ENCODE assay signal across 1 cellular context in genomic region chr17:1047886-1048470, GRCh38.
TF ChIP-seq lines count a peak whose summit lies in the region.

No MANE protein-coding gene starts in this region.

TF ChIP-seq in IMR-90, 13 proteins besides CTCF, POLR2A, EP300 and RAD21 (continued from another document):
- no peak for TF ChIP-seq CEBPB (IDR thresholded peaks at IDR 0.05; ENCODE audit: low read depth, low read length)
- no peak for TF ChIP-seq MAZ (IDR thresholded peaks at IDR 0.05; ENCODE audit: borderline replicate concordance, low read depth, low read length)
- no peak for TF ChIP-seq RFX5 (IDR thresholded peaks at IDR 0.05; ENCODE audit: low read depth, low read length)
- TF ChIP-seq MAFK (IDR thresholded peaks at IDR 0.05; ENCODE audit: low read depth, low read length) = no peak
- no peak for TF ChIP-seq RCOR1 (IDR thresholded peaks at IDR 0.05; ENCODE audit: insufficient replicate concordance, low read length)
